In genomic region chr1:235853653-235854052, GRCh38 we compare ENCODE assay signal across 1 cellular context.
TF ChIP-seq lines count a peak whose summit lies in the region.

No MANE protein-coding gene starts in this region.

TF ChIP-seq in HEK293, 187 proteins besides CTCF, POLR2A, EP300 and RAD21 (continued from another document):
- TF ChIP-seq, protein P1, sequence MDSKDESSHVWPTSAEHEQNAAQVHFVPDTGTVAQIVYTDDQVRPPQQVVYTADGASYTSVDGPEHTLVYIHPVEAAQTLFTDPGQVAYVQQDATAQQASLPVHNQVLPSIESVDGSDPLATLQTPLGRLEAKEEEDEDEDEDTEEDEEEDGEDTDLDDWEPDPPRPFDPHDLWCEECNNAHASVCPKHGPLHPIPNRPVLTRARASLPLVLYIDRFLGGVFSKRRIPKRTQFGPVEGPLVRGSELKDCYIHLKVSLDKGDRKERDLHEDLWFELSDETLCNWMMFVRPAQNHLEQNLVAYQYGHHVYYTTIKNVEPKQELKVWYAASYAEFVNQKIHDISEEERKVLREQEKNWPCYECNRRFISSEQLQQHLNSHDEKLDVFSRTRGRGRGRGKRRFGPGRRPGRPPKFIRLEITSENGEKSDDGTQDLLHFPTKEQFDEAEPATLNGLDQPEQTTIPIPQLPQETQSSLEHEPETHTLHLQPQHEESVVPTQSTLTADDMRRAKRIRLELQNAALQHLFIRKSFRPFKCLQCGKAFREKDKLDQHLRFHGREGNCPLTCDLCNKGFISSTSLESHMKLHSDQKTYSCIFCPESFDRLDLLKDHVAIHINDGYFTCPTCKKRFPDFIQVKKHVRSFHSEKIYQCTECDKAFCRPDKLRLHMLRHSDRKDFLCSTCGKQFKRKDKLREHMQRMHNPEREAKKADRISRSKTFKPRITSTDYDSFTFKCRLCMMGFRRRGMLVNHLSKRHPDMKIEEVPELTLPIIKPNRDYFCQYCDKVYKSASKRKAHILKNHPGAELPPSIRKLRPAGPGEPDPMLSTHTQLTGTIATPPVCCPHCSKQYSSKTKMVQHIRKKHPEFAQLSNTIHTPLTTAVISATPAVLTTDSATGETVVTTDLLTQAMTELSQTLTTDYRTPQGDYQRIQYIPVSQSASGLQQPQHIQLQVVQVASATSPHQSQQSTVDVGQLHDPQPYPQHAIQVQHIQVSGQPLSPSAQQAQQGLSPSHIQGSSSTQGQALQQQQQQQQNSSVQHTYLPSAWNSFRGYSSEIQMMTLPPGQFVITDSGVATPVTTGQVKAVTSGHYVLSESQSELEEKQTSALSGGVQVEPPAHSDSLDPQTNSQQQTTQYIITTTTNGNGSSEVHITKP (tag by site-specific recombination; IDR thresholded peaks at IDR 0.05) = no peak
- no peak for TF ChIP-seq ZNF555 (tag by site-specific recombination; conservative IDR thresholded peaks at IDR 0.05)
